In genomic region chr7:90345548-90346319, GRCh38 we compare ENCODE assay signal across 1 cellular context.
TF ChIP-seq lines count a peak whose summit lies in the region.

No MANE protein-coding gene starts in this region.

TF ChIP-seq in K562, 482 proteins besides CTCF, POLR2A, EP300 and RAD21 (continued from another document and continues in another):
- TF ChIP-seq, protein P1, sequence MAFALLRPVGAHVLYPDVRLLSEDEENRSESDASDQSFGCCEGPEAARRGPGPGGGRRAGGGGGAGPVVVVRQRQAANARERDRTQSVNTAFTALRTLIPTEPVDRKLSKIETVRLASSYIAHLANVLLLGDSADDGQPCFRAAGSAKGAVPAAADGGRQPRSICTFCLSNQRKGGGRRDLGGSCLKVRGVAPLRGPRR (CRISPR knock-in tag; IDR thresholded peaks at IDR 0.05) = no peak
- no peak for TF ChIP-seq BACH1 (tag; IDR thresholded peaks at IDR 0.05)
- TF ChIP-seq, protein P2, sequence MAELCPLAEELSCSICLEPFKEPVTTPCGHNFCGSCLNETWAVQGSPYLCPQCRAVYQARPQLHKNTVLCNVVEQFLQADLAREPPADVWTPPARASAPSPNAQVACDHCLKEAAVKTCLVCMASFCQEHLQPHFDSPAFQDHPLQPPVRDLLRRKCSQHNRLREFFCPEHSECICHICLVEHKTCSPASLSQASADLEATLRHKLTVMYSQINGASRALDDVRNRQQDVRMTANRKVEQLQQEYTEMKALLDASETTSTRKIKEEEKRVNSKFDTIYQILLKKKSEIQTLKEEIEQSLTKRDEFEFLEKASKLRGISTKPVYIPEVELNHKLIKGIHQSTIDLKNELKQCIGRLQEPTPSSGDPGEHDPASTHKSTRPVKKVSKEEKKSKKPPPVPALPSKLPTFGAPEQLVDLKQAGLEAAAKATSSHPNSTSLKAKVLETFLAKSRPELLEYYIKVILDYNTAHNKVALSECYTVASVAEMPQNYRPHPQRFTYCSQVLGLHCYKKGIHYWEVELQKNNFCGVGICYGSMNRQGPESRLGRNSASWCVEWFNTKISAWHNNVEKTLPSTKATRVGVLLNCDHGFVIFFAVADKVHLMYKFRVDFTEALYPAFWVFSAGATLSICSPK (IDR thresholded peaks at IDR 0.05; ENCODE audit: borderline replicate concordance) = no peak; the same call in 1 of the 2 replicates
- no peak for TF ChIP-seq ZNF212 (CRISPR knock-in tag; IDR thresholded peaks at IDR 0.05)
- TF ChIP-seq TRIM28 (IDR thresholded peaks at IDR 0.05) = no peak
- TF ChIP-seq, protein P3, sequence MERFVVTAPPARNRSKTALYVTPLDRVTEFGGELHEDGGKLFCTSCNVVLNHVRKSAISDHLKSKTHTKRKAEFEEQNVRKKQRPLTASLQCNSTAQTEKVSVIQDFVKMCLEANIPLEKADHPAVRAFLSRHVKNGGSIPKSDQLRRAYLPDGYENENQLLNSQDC (CRISPR knock-in tag; IDR thresholded peaks at IDR 0.05) = no peak
- TF ChIP-seq, protein P4, sequence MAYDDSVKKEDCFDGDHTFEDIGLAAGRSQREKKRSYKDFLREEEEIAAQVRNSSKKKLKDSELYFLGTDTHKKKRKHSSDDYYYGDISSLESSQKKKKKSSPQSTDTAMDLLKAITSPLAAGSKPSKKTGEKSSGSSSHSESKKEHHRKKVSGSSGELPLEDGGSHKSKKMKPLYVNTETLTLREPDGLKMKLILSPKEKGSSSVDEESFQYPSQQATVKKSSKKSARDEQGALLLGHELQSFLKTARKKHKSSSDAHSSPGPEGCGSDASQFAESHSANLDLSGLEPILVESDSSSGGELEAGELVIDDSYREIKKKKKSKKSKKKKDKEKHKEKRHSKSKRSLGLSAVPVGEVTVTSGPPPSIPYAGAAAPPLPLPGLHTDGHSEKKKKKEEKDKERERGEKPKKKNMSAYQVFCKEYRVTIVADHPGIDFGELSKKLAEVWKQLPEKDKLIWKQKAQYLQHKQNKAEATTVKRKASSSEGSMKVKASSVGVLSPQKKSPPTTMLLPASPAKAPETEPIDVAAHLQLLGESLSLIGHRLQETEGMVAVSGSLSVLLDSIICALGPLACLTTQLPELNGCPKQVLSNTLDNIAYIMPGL (CRISPR knock-in tag; IDR thresholded peaks at IDR 0.05) = no peak
- no peak for TF ChIP-seq TFAM (CRISPR knock-in tag; conservative IDR thresholded peaks at IDR 0.05)
- TF ChIP-seq DPF2 (IDR thresholded peaks at IDR 0.05) = 0 out of 2 replicates have a peak, but pooled peaks have one; percentile 1
- no peak for TF ChIP-seq BDP1 (IDR thresholded peaks at IDR 0.05; ENCODE audit: insufficient read depth, insufficient read length)
- peak; percentile 47 to 57; a peak in 2 of 4 replicates for TF ChIP-seq FOXA3 (CRISPR knock-in tag; conservative IDR thresholded peaks at IDR 0.05 in 1 of 2, IDR thresholded peaks at IDR 0.05 in 1 of 2)
- no peak for TF ChIP-seq ELF2 (CRISPR knock-in tag; IDR thresholded peaks at IDR 0.05)
- no peak; the same call in 1 of the 2 replicates for TF ChIP-seq SMAD4 (CRISPR knock-in tag; conservative IDR thresholded peaks at IDR 0.05)
- TF ChIP-seq CUX1 (CRISPR knock-in tag; IDR thresholded peaks at IDR 0.05) = no peak
- TF ChIP-seq CBFA2T2 (conservative IDR thresholded peaks at IDR 0.05) = no peak
- TF ChIP-seq, protein P5, sequence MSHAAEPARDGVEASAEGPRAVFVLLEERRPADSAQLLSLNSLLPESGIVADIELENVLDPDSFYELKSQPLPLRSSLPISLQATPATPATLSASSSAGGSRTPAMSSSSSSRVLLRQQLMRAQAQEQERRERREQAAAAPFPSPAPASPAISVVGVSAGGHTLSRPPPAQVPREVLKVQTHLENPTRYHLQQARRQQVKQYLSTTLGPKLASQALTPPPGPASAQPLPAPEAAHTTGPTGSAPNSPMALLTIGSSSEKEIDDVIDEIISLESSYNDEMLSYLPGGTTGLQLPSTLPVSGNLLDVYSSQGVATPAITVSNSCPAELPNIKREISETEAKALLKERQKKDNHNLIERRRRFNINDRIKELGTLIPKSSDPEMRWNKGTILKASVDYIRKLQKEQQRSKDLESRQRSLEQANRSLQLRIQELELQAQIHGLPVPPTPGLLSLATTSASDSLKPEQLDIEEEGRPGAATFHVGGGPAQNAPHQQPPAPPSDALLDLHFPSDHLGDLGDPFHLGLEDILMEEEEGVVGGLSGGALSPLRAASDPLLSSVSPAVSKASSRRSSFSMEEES (CRISPR knock-in tag; IDR thresholded peaks at IDR 0.05) = no peak
- no peak for TF ChIP-seq TSC22D4 (tag; IDR thresholded peaks at IDR 0.05)
- TF ChIP-seq AFF4 (CRISPR knock-in tag; IDR thresholded peaks at IDR 0.05) = 0 out of 2 replicates have a peak, but pooled peaks have one; percentile 56
- TF ChIP-seq SIN3A (IDR thresholded peaks at IDR 0.05; ENCODE audit: borderline replicate concordance in 2 of 2, control insufficient read depth in 1 of 2, low read depth in 2 of 2, low read length in 2 of 2) = no peak
- TF ChIP-seq ATF1 (CRISPR knock-in tag; IDR thresholded peaks at IDR 0.05) = no peak
- no peak for TF ChIP-seq ATF1 (tag; IDR thresholded peaks at IDR 0.05)
- no peak for TF ChIP-seq STAT5B (CRISPR knock-in tag; IDR thresholded peaks at IDR 0.05)
- no peak for TF ChIP-seq PYGO2 (tag; IDR thresholded peaks at IDR 0.05)
- TF ChIP-seq, protein P6, sequence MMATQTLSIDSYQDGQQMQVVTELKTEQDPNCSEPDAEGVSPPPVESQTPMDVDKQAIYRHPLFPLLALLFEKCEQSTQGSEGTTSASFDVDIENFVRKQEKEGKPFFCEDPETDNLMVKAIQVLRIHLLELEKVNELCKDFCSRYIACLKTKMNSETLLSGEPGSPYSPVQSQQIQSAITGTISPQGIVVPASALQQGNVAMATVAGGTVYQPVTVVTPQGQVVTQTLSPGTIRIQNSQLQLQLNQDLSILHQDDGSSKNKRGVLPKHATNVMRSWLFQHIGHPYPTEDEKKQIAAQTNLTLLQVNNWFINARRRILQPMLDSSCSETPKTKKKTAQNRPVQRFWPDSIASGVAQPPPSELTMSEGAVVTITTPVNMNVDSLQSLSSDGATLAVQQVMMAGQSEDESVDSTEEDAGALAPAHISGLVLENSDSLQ (IDR thresholded peaks at IDR 0.05) = peak; percentile 49
- no peak for TF ChIP-seq SAP30 (IDR thresholded peaks at IDR 0.05; ENCODE audit: borderline replicate concordance, insufficient read depth, low read depth, low read length, poor library complexity, severe bottlenecking)
- TF ChIP-seq ARID1B (IDR thresholded peaks at IDR 0.05) = 0 out of 2 replicates have a peak, but pooled peaks have one; percentile 11
- TF ChIP-seq ZNF316 (IDR thresholded peaks at IDR 0.05) = no peak
